Comparison of ENCODE assay signal across 27 cellular contexts in the genomic region with DNA sequence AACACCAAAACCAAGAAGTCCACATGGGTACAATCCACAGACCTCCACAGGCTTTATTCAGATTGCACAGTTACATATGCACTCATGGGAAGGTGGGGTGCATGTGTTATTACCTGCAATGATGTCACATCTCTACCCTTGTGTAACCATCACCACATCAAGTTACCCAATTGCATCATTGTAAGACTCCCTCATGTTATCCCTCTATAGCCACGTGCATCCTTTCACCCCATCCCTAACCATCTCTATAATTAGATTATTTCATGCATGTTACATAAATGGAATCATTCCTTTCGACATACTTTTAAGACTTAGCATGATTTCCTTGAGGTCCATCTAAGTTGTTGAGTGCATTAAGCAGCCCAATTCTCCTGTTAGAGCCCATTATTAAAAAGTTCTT.
"Had no signal": no experiment of that assay in that cellular context is flagged by ENCODE, and none has a peak within 500 bp of the region (broad histone marks: within the 10 kb centered on the region; RNA-seq: fewer than 3 reads in every experiment).

No MANE protein-coding gene starts in this region.

- H3K36me3 ChIP-seq: colonic mucosa, esophagus squamous epithelium, gastrocnemius medialis, gastroesophageal sphincter, heart left ventricle, heart right ventricle had no signal

- ATAC-seq: effector memory CD8-positive, alpha-beta T cell; esophagus mucosa; foreskin keratinocyte; gastrocnemius medialis; gastroesophageal sphincter; heart left ventricle; heart right ventricle had no signal

- H3K4me3 ChIP-seq: colonic mucosa, coronary artery, dorsolateral prefrontal cortex, esophagus squamous epithelium, gastrocnemius medialis, gastroesophageal sphincter, heart left ventricle, heart right ventricle had no signal

- DNase-seq: colonic mucosa; cortex of kidney; dermis blood vessel endothelial cell; dorsolateral prefrontal cortex; effector CD4-positive, alpha-beta T cell; effector CD8-positive, alpha-beta T cell; effector memory CD4-positive, alpha-beta T cell; effector memory CD8-positive, alpha-beta T cell; endodermal cell; erythroblast; esophagus squamous epithelium; foreskin fibroblast; foreskin keratinocyte; foreskin melanocyte; gastrocnemius medialis; glutamatergic neuron; head of caudate nucleus; heart left ventricle; heart right ventricle had no signal

- FAIRE-seq: colon, endometrium, endothelial cell of umbilical vein, frontal cortex had no signal

- H3K27me3 ChIP-seq: colonic mucosa, foreskin keratinocyte, gastrocnemius medialis, gastroesophageal sphincter, heart left ventricle had no signal

- H3K4me1 ChIP-seq: colonic mucosa, esophagus squamous epithelium, foreskin keratinocyte, gastrocnemius medialis, gastroesophageal sphincter, heart left ventricle, heart right ventricle had no signal

- H3K9me3 ChIP-seq: colonic mucosa, esophagus squamous epithelium, gastrocnemius medialis had no signal

- H3K27ac ChIP-seq: colonic mucosa, coronary artery, dorsolateral prefrontal cortex, epithelial cell of prostate, esophagus squamous epithelium, foreskin keratinocyte, gastrocnemius medialis, gastroesophageal sphincter, heart left ventricle, heart right ventricle had no signal
